Comparison of ENCODE assay signal across 23 cellular contexts in genomic region chr10:75709245-75709644, GRCh38.
"Had no signal": no experiment of that assay in that cellular context is flagged by ENCODE, and none has a peak within 500 bp of the region (broad histone marks: within the 10 kb centered on the region; RNA-seq: fewer than 3 reads in every experiment).

No MANE protein-coding gene starts in this region.

- H3K27me3 ChIP-seq: brain microvascular endothelial cell had no signal

- H3K4me2 ChIP-seq: KMS-11 had no signal

- H3K4me3 Mint-ChIP-seq: activated CD4-positive, alpha-beta memory T cell treated with anti-CD3 and anti-CD28 coated beads, Interleukin-2, amount 10 ng/mL, durations not matched to agents 7 days and 5 days; activated CD4-positive, alpha-beta T cell treated with anti-CD3 and anti-CD28 coated beads for 36 hours; activated naive CD4-positive, alpha-beta T cell treated with anti-CD3 and anti-CD28 coated beads, Interleukin-2, amount 10 ng/mL, durations not matched to agents 7 days and 5 days; activated naive CD8-positive, alpha-beta T cell treated with anti-CD3 and anti-CD28 coated beads for 36 hours; activated T-cell treated with anti-CD3 and anti-CD28 coated beads, Interleukin-2, amount 50 U/mL, for 72 hours; T-cell had no signal

- H3K9me3 Mint-ChIP-seq: activated CD4-positive, alpha-beta memory T cell treated with anti-CD3 and anti-CD28 coated beads, Interleukin-2, amount 10 ng/mL, durations not matched to agents 7 days and 5 days; activated naive CD4-positive, alpha-beta T cell treated with anti-CD3 and anti-CD28 coated beads, Interleukin-2, amount 10 ng/mL, durations not matched to agents 7 days and 5 days; activated naive CD8-positive, alpha-beta T cell treated with anti-CD3 and anti-CD28 coated beads for 36 hours; activated T-cell treated with anti-CD3 and anti-CD28 coated beads, Interleukin-2, amount 50 U/mL, for 72 hours; activated T-helper 2 cell treated with anti-CD3 and anti-CD28 coated beads, Interferon-gamma antibody, Interleukin-2, Interleukin-4, amounts not matched to agents 10 μg/mL and 5 μg/mL and 100 μg/mL, durations not matched to agents 14 hours and 24 hours and 36 hours; T-cell had no signal

- DNase-seq: activated CD4-positive, alpha-beta memory T cell treated with anti-CD3 and anti-CD28 coated beads, Interleukin-2, amount 10 ng/mL, durations not matched to agents 7 days and 5 days; activated CD4-positive, alpha-beta T cell treated with anti-CD3 and anti-CD28 coated beads for 36 hours; activated CD4-positive, alpha-beta T cell treated with anti-CD3 and anti-CD28 coated beads, Interleukin-2, amount 50 U/mL, for 1 hour; activated gamma-delta T cell treated with Interleukin-2 at 50 U/mL for 16 hours; activated naive CD4-positive, alpha-beta T cell treated with anti-CD3 and anti-CD28 coated beads, Interleukin-2, amount 10 ng/mL, durations not matched to agents 7 days and 5 days; activated naive CD8-positive, alpha-beta T cell treated with anti-CD3 and anti-CD28 coated beads for 36 hours; activated T-cell treated with anti-CD3 and anti-CD28 coated beads for 4 hours; activated T-cell treated with anti-CD3 and anti-CD28 coated beads, Interleukin-2, amount 50 U/mL, for 72 hours; brain microvascular endothelial cell; cerebellar nuclear complex; MV-4-11; NCI-H1092 treated with DMSO at 0.1 percent for 48 hours; NCI-H1694 treated with DMSO at 0.1 percent for 48 hours; NCI-H2029 treated with DMSO at 0.1 percent for 48 hours; NCI-H345; NCI-H510A; SIG-M5; T-cell; T-helper 2 cell; T1000 had no signal

- H3K4me1 Mint-ChIP-seq: activated CD4-positive, alpha-beta memory T cell treated with anti-CD3 and anti-CD28 coated beads, Interleukin-2, amount 10 ng/mL, durations not matched to agents 7 days and 5 days; activated CD4-positive, alpha-beta T cell treated with anti-CD3 and anti-CD28 coated beads for 36 hours; activated naive CD4-positive, alpha-beta T cell treated with anti-CD3 and anti-CD28 coated beads, Interleukin-2, amount 10 ng/mL, durations not matched to agents 7 days and 5 days; activated naive CD8-positive, alpha-beta T cell treated with anti-CD3 and anti-CD28 coated beads for 36 hours had no signal

- ATAC-seq: activated CD4-positive, alpha-beta T cell treated with anti-CD3 and anti-CD28 coated beads for 36 hours; activated T-cell treated with anti-CD3 and anti-CD28 coated beads, Interleukin-2, amount 50 U/mL, for 72 hours; T-cell had no signal

- H3K27ac Mint-ChIP-seq: activated CD4-positive, alpha-beta memory T cell treated with anti-CD3 and anti-CD28 coated beads, Interleukin-2, amount 10 ng/mL, durations not matched to agents 7 days and 5 days; activated CD4-positive, alpha-beta T cell treated with anti-CD3 and anti-CD28 coated beads for 36 hours; activated naive CD4-positive, alpha-beta T cell treated with anti-CD3 and anti-CD28 coated beads, Interleukin-2, amount 10 ng/mL, durations not matched to agents 7 days and 5 days; activated naive CD8-positive, alpha-beta T cell treated with anti-CD3 and anti-CD28 coated beads for 36 hours; activated T-cell treated with anti-CD3 and anti-CD28 coated beads, Interleukin-2, amount 50 U/mL, for 72 hours; activated T-helper 2 cell treated with anti-CD3 and anti-CD28 coated beads, Interferon-gamma antibody, Interleukin-2, Interleukin-4, amounts not matched to agents 10 μg/mL and 5 μg/mL and 100 μg/mL, durations not matched to agents 14 hours and 24 hours and 36 hours; T-cell had no signal

- H3K36me3 ChIP-seq: brain microvascular endothelial cell had no signal

- H3K27ac ChIP-seq: brain microvascular endothelial cell, KMS-11, VCaP had no signal

- H3K36me3 Mint-ChIP-seq: activated naive CD4-positive, alpha-beta T cell treated with anti-CD3 and anti-CD28 coated beads, Interleukin-2, amount 10 ng/mL, durations not matched to agents 7 days and 5 days; activated naive CD8-positive, alpha-beta T cell treated with anti-CD3 and anti-CD28 coated beads for 36 hours; T-cell had no signal

- H3K9ac ChIP-seq: KMS-11 had no signal
